In genomic region chr3:185309309-185309708, GRCh38 we compare ENCODE assay signal across 19 cellular contexts. TPM values are rescaled to one million over a fixed set of nuclear protein-coding genes. Genes with fewer than 3 reads are reported as not detected.
DNase-seq lines count a peak whose midpoint lies in the region; ATAC-seq and TF ChIP-seq lines count a peak whose summit lies in the region.
"Had no signal": no experiment of that assay in that cellular context is flagged by ENCODE, and none has a peak within 500 bp of the region (broad histone marks: within the 10 kb centered on the region; RNA-seq: fewer than 3 reads in every experiment).

No MANE protein-coding gene starts in this region.

- H3K9me3 Mint-ChIP-seq in Calu3 (ENCODE audit: low read depth, unreplicated experiment), result peaks cover 14% of the 10 kb centered on the region
- no peaks in the 10 kb centered on the region for H3K9me3 Mint-ChIP-seq in endothelial cell (ENCODE audit: unreplicated experiment)
- H3K9me3 Mint-ChIP-seq in neural crest cell, result peaks cover 28% of the 10 kb centered on the region

- intact Hi-C loops in Calu3 (cut with micrococcal nuclease; ENCODE audit: unreplicated experiment) (loop anchor here (2.0 kb wide), 1 partner anchor 27 kb away; no protein-coding TSS in a partner anchor), body of pancreas (cut with DNase I) (no loop called here)

- H3K27ac Mint-ChIP-seq in Calu3 (ENCODE audit: unreplicated experiment) (peak overlapping the region; percentile 74), endothelial cell (ENCODE audit: unreplicated experiment) (no peak overlapping the region), neural crest cell (ENCODE audit: unreplicated experiment) (peak overlapping the region; percentile 94)
- H3K27ac Mint-ChIP-seq: B cell; CD4-positive, alpha-beta T cell; CD8-positive, alpha-beta T cell had no signal

- H3K9me3 ChIP-seq in body of pancreas, result no peaks in the 10 kb centered on the region

- ATAC-seq in body of pancreas, result no peak
- ATAC-seq: A549; CD8-positive, alpha-beta T cell had no signal

- no peaks in the 10 kb centered on the region for H3K36me3 ChIP-seq in body of pancreas (replicated peaks in 1 of 2; ENCODE audit: insufficient read depth in 1 of 2, low read depth in 2 of 2)
- H3K36me3 ChIP-seq: BLaER1 treated with 17β-estradiol and CSF1 and Interleukin-3, amounts not matched to agents 10 nM and 100 nM had no signal

- DNase-seq in Calu3 (no peak), endothelial cell (ENCODE audit: low spot score) (no peak), neural crest cell (ENCODE audit: low read depth, low spot score) (no peak), body of pancreas (no peak)
- DNase-seq in activated CD4-positive, alpha-beta T cell treated with anti-CD3 and anti-CD28 coated beads, Interleukin-2, amount 50 U/mL, for 1 hour, result no peak
- DNase-seq in effector CD4-positive, alpha-beta T cell, result no peak
- DNase-seq: AML-193; Caco-2; CD4-positive, alpha-beta T cell; CD8-positive, alpha-beta T cell; DMS 273 treated with DMSO at 0.1 percent for 48 hours; DMS153; DMS79 treated with DMSO at 0.1 percent for 48 hours; GF-D8 had no signal

- H3K4me1 ChIP-seq in body of pancreas, result peaks cover 6% of the 10 kb centered on the region
- H3K4me1 ChIP-seq: A549 had no signal

- H3K4me1 Mint-ChIP-seq in Calu3 (ENCODE audit: low read depth, unreplicated experiment), result peaks cover 36% of the 10 kb centered on the region
- H3K4me1 Mint-ChIP-seq in endothelial cell (ENCODE audit: unreplicated experiment), result no peaks in the 10 kb centered on the region
- H3K4me1 Mint-ChIP-seq in neural crest cell, result peaks cover 20% of the 10 kb centered on the region
- H3K4me1 Mint-ChIP-seq: B cell had no signal

- no peaks in the 10 kb centered on the region for H3K27me3 ChIP-seq in body of pancreas
- H3K27me3 ChIP-seq: BLaER1 treated with 17β-estradiol and CSF1 and Interleukin-3, amounts not matched to agents 10 nM and 100 nM had no signal

- H3K4me3 Mint-ChIP-seq in Calu3 (ENCODE audit: low read depth, unreplicated experiment) (no peak overlapping the region), endothelial cell (ENCODE audit: unreplicated experiment) (peak overlapping the region; percentile 59), neural crest cell (no peak overlapping the region)
- H3K4me3 Mint-ChIP-seq: B cell; CD4-positive, alpha-beta T cell; CD8-positive, alpha-beta T cell had no signal

- H3K36me3 Mint-ChIP-seq in Calu3 (ENCODE audit: insufficient read depth, unreplicated experiment) (peaks cover 27% of the 10 kb centered on the region), endothelial cell (ENCODE audit: low read depth, unreplicated experiment) (peaks cover 45% of the 10 kb centered on the region), neural crest cell (ENCODE audit: low read depth) (peaks cover 42% of the 10 kb centered on the region)

- no TSS peak for BruUV-seq in Calu3 (replicated peaks; lab: Mats Ljungman, UMichigan)

- no peak overlapping the region for H3K4me3 ChIP-seq in body of pancreas
- H3K4me3 ChIP-seq: A549; BLaER1 treated with 17β-estradiol and CSF1 and Interleukin-3, amounts not matched to agents 10 nM and 100 nM had no signal

- TF ChIP-seq POLR2A in body of pancreas (IDR thresholded peaks at IDR 0.05), result no peak

- H3K27me3 Mint-ChIP-seq in Calu3 (ENCODE audit: unreplicated experiment) (no peaks in the 10 kb centered on the region), endothelial cell (ENCODE audit: unreplicated experiment) (peaks cover 6% of the 10 kb centered on the region), neural crest cell (ENCODE audit: low read depth) (no peaks in the 10 kb centered on the region)
- H3K27me3 Mint-ChIP-seq: B cell had no signal

- H3K27ac ChIP-seq in body of pancreas, result no peak overlapping the region
- H3K27ac ChIP-seq: 22Rv1; A549; BLaER1 treated with 17β-estradiol and CSF1 and Interleukin-3, amounts not matched to agents 10 nM and 100 nM; C4-2B had no signal

- 68 to 70% methylated on average over 4 of the region's 4 CpGs for WGBS in body of pancreas, 2 donors

- CTCF ChIA-PET in Calu3 (lab: Charles Lee), result interaction anchor here (0.7 to 1.3 kb wide), 4 partner anchors 23 to 133 kb away, joined by 3 to 4 read pairs (median 4); no protein-coding TSS in a partner anchor

- TF ChIP-seq CTCF in Calu3 (IDR thresholded peaks at IDR 0.05; ENCODE audit: unreplicated experiment), result no peak
- no peak for TF ChIP-seq CTCF in endothelial cell (IDR thresholded peaks at IDR 0.05; ENCODE audit: unreplicated experiment)
- TF ChIP-seq CTCF in neural crest cell (conservative IDR thresholded peaks at IDR 0.05), result no peak
- no peak for TF ChIP-seq CTCF in body of pancreas (IDR thresholded peaks at IDR 0.05)

RNA-seq across cellular contexts. Expression of gene MAP3K13, which starts 53.6 kb away (rescaled TPM):
- total RNA-seq in Calu3 (2022) (102 and 114 TPM in 2 replicates), endothelial cell (ENCODE audit: unreplicated experiment) (26.4 TPM), neural crest cell (18.8 and 20.7 TPM in 2 replicates), body of pancreas (10 to 100 TPM; 20.0 to 27.4 TPM)

RNA-seq across cellular contexts. Expression of gene EHHADH, which starts 55.5 kb away (rescaled TPM):
- 20.1 and 24.3 TPM in 2 replicates for total RNA-seq in Calu3 (2022)
- 6.8 TPM for total RNA-seq in endothelial cell (ENCODE audit: unreplicated experiment)
- total RNA-seq in neural crest cell, result 2.8 and 2.9 TPM in 2 replicates
- 1 to 10 TPM; 8.3 to 9.2 TPM for total RNA-seq in body of pancreas
